In the genomic region with DNA sequence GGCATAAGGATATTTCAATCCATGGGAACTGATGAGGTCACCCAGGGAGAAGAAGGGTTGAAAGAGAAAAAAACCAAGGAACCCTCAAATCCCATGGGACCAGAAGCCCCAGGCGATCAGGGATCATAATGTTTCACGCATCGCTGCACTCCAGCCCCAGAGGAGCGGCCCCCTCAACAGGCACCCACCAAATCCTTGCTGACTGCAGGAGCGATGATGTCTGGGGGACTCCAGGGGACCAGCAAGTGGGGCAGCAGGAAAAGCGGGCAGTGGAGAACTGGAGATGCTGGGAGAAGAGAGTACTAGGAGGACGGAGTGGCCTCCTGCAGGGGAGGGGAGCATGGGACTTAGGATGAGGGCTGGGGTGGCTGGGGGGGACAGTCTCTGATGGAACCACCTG, we compare ENCODE assay signal across 17 cellular contexts. TPM values are rescaled to one million over a fixed set of nuclear protein-coding genes. Genes with fewer than 3 reads are reported as not detected.
DNase-seq lines count a peak whose midpoint lies in the region; ATAC-seq, FAIRE-seq and TF ChIP-seq lines count a peak whose summit lies in the region.
"Had no signal": no experiment of that assay in that cellular context is flagged by ENCODE, and none has a peak within 500 bp of the region (broad histone marks: within the 10 kb centered on the region; RNA-seq: fewer than 3 reads in every experiment).

No MANE protein-coding gene starts in this region.

- no peaks in the 10 kb centered on the region for H3K23me2 ChIP-seq in H9 (ENCODE audit: insufficient read length, low read depth, low read length, poor library complexity, severe bottlenecking)

- H3K36me3 Mint-ChIP-seq in H9 (ENCODE audit: insufficient read depth in 1 of 3, low read depth in 3 of 3): no peaks in the 10 kb centered on the region
- H3K36me3 Mint-ChIP-seq: CD8-positive, alpha-beta memory T cell had no signal

- H2AFZ ChIP-seq in H9 (ENCODE audit: low read length): no peak overlapping the region
- no peak overlapping the region for H2AFZ ChIP-seq in trophoblast cell (ENCODE audit: insufficient read depth, low read length, poor library complexity)

- H3K27me3 Mint-ChIP-seq in H9 (ENCODE audit: low read depth): peaks cover 8% of the 10 kb centered on the region

- no peaks in the 10 kb centered on the region for H3K9me3 Mint-ChIP-seq in H9
- H3K9me3 Mint-ChIP-seq: CD8-positive, alpha-beta memory T cell had no signal

- H3K9ac ChIP-seq in BLaER1 (no peak overlapping the region), H9 (ENCODE audit: extremely low read depth, insufficient read length, low read length) (no peak overlapping the region), kidney (ENCODE audit: low read length in 2 of 2) (no peak overlapping the region), trophoblast cell (ENCODE audit: low read length) (no peak overlapping the region)

- TF ChIP-seq CTCF in H9 (conservative IDR thresholded peaks at IDR 0.05) (no peak), kidney (IDR thresholded peaks at IDR 0.05; ENCODE audit: borderline replicate concordance, extremely low read depth, insufficient read depth) (no peak)

- no peak overlapping the region for H3K18ac ChIP-seq in H9 (ENCODE audit: insufficient read length, low read depth, low read length)
- H3K18ac ChIP-seq in trophoblast cell (ENCODE audit: low read length): peak overlapping the region; percentile 74

- H2BK12ac ChIP-seq in H9 (ENCODE audit: insufficient read length, low read depth, low read length) (no peak overlapping the region), trophoblast cell (ENCODE audit: low read length) (peak overlapping the region; percentile 62)

- H3K23ac ChIP-seq in H9 (ENCODE audit: insufficient read length, low read depth, low read length) (no peak overlapping the region), trophoblast cell (ENCODE audit: low read length) (no peak overlapping the region)

- H4K8ac ChIP-seq in H9 (replicated peaks; ENCODE audit: insufficient read length, low read depth, low read length) (no peak overlapping the region), trophoblast cell (ENCODE audit: low read depth, low read length) (no peak overlapping the region)

- H3K4me3 ChIP-seq in BLaER1: no peak overlapping the region
- no peak overlapping the region for H3K4me3 ChIP-seq in kidney (ENCODE audit: low read length in 2 of 2)
- no peak overlapping the region for H3K4me3 ChIP-seq in trophoblast cell (ENCODE audit: low read depth, low read length)
- H3K4me3 ChIP-seq: K562 had no signal

- H3K56ac ChIP-seq in H9 (ENCODE audit: insufficient read length, low read depth, low read length): no peak overlapping the region

- no CpG with 5 or more reads among the region's 7 CpGs for WGBS in H9 (ENCODE audit: extremely low coverage, insufficient read length, low lambda C conversion rate)
- no CpG with 5 or more reads among the region's 7 CpGs for WGBS in trophoblast cell (ENCODE audit: extremely low coverage, insufficient coverage, insufficient read length)

- H4K20me1 ChIP-seq in BLaER1: no peaks in the 10 kb centered on the region; the same call in 1 of the 2 replicates
- no peaks in the 10 kb centered on the region for H4K20me1 ChIP-seq in H9 (ENCODE audit: control insufficient read depth, insufficient read depth, insufficient read length)

- intact Hi-C loops in kidney (cut with DNase I) (no loop called here), sciatic nerve (cut with DNase I) (no loop called here)

- H3K27me3 ChIP-seq in BLaER1 (no peaks in the 10 kb centered on the region), H9 (ENCODE audit: insufficient read depth, low read length) (no peaks in the 10 kb centered on the region), trophoblast cell (ENCODE audit: insufficient read depth, low read length) (no peaks in the 10 kb centered on the region)
- H3K27me3 ChIP-seq: BE2C had no signal

- H3K27ac ChIP-seq in BLaER1 (no peak overlapping the region), H9 (ENCODE audit: insufficient read length, low read depth, low read length) (no peak overlapping the region), kidney (ENCODE audit: low read depth in 2 of 2, low read length in 2 of 2) (no peak overlapping the region), trophoblast cell (ENCODE audit: low read depth, low read length) (no peak overlapping the region)

- H4K5ac ChIP-seq in H9 (ENCODE audit: insufficient read length, low read depth, low read length): no peak overlapping the region

- H2BK120ac ChIP-seq in H9 (ENCODE audit: low read depth, low read length, poor library complexity, severe bottlenecking) (no peak overlapping the region), trophoblast cell (ENCODE audit: insufficient read depth, low read length, poor library complexity) (peak overlapping the region; percentile 39)

- no peak for ATAC-seq in sciatic nerve
- ATAC-seq: HCT116, K562 had no signal

- H2BK5ac ChIP-seq in H9 (ENCODE audit: insufficient read length, low read length) (no peak overlapping the region), trophoblast cell (ENCODE audit: low read depth, low read length, poor library complexity) (peak overlapping the region; percentile 5)

- no peak overlapping the region for H3K4ac ChIP-seq in H9 (ENCODE audit: low read depth, low read length)
- no peak overlapping the region for H3K4ac ChIP-seq in trophoblast cell (ENCODE audit: low read depth, low read length)

- H2BK20ac ChIP-seq in H9 (ENCODE audit: low read depth, low read length, poor library complexity, severe bottlenecking): no peak overlapping the region

- H3K79me2 ChIP-seq in H9 (ENCODE audit: insufficient read depth, low read length): no peaks in the 10 kb centered on the region
- H3K79me2 ChIP-seq in trophoblast cell (ENCODE audit: control insufficient read depth, insufficient read depth, low read length, poor library complexity): peaks cover 2% of the 10 kb centered on the region

- DNase-seq in H9: no peak
- peak; percentile 29 for DNase-seq in kidney
- no peak for DNase-seq in trophoblast cell
- no peak for DNase-seq in sciatic nerve (ENCODE audit: low spot score)
- DNase-seq in NCI-H1694 treated with DMSO at 0.1 percent for 48 hours (lab: John Stamatoyannopoulos, UW): no peak
- DNase-seq in activated naive CD4-positive, alpha-beta T cell (lab: John Stamatoyannopoulos, UW): no peak
- DNase-seq: BE2C; CD8-positive, alpha-beta memory T cell; DMS53 had no signal

- H3K36me3 ChIP-seq in BLaER1 (no peaks in the 10 kb centered on the region), kidney (ENCODE audit: control insufficient read depth in 1 of 2, insufficient read depth in 2 of 2, low read length in 2 of 2) (no peaks in the 10 kb centered on the region), trophoblast cell (ENCODE audit: control insufficient read depth in 1 of 2, insufficient read depth in 2 of 2, low read length in 2 of 2) (no peaks in the 10 kb centered on the region)
- H3K36me3 ChIP-seq: BE2C had no signal

- peak overlapping the region in 2 of 3 experiments; percentile 53 to 87; a peak in 1 of 7 replicates for H3K27ac Mint-ChIP-seq in H9

- H3K9me3 ChIP-seq in BLaER1 (no peaks in the 10 kb centered on the region), H9 (ENCODE audit: control insufficient read depth, low read depth, low read length) (no peaks in the 10 kb centered on the region), kidney (ENCODE audit: control insufficient read depth in 1 of 2, low read length in 2 of 2) (no peaks in the 10 kb centered on the region), trophoblast cell (ENCODE audit: insufficient read depth, low read depth, low read length) (no peaks in the 10 kb centered on the region)
- H3K9me3 ChIP-seq: BE2C had no signal

- H3K4me3 Mint-ChIP-seq in H9: no peak overlapping the region
- H3K4me3 Mint-ChIP-seq: CD8-positive, alpha-beta memory T cell had no signal

- H3K14ac ChIP-seq in H9 (ENCODE audit: insufficient read depth, low read length) (no peak overlapping the region; the same call in 1 of the 2 replicates), trophoblast cell (ENCODE audit: low read length) (peak overlapping the region; percentile 69)

- H2AK5ac ChIP-seq in H9 (ENCODE audit: insufficient read length, low read length): no peak overlapping the region
- peak overlapping the region; percentile 66 for H2AK5ac ChIP-seq in trophoblast cell (ENCODE audit: low read length)

- no peak overlapping the region for H4K12ac ChIP-seq in trophoblast cell (ENCODE audit: low read depth, low read length)

- H3K4me2 ChIP-seq in BLaER1 (peak overlapping the region; percentile 77), H9 (ENCODE audit: insufficient read depth, insufficient read length, low read length) (no peak overlapping the region), trophoblast cell (ENCODE audit: low read length) (no peak overlapping the region)

- peaks cover 46 to 51% of the 10 kb centered on the region in 2 experiments for H3K4me1 Mint-ChIP-seq in H9
- H3K4me1 Mint-ChIP-seq: CD8-positive, alpha-beta memory T cell had no signal

- H3K4me1 ChIP-seq in BLaER1 (peaks cover 55% of the 10 kb centered on the region), H9 (ENCODE audit: insufficient read depth, low read length) (no peaks in the 10 kb centered on the region; the same call in 1 of the 2 replicates), kidney (ENCODE audit: control insufficient read depth in 1 of 2, insufficient read depth in 1 of 2, low read depth in 1 of 2, low read length in 2 of 2) (peaks cover 10 to 12% of the 10 kb centered on the region in 2 donors), trophoblast cell (ENCODE audit: control insufficient read depth in 1 of 2, insufficient read depth in 2 of 2, low read length in 2 of 2) (peaks cover 37 to 45% of the 10 kb centered on the region in 2 experiments)

- H3T11ph ChIP-seq in H9 (ENCODE audit: low read length): no peak overlapping the region

- H4K91ac ChIP-seq in H9 (ENCODE audit: insufficient read length, low read depth, low read length) (no peak overlapping the region), trophoblast cell (ENCODE audit: low read depth, low read length) (peak overlapping the region; percentile 90)

- no peak overlapping the region for H2BK15ac ChIP-seq in H9 (ENCODE audit: low read depth, low read length)

- H3K79me1 ChIP-seq in H9 (ENCODE audit: insufficient read depth, low read depth, low read length, poor library complexity, severe bottlenecking) (no peaks in the 10 kb centered on the region), trophoblast cell (ENCODE audit: low read length) (peaks cover 37% of the 10 kb centered on the region)

- FAIRE-seq in kidney (lab: Jason Lieb, UNC): no peak
- FAIRE-seq: A204.1, GM18507, K562 had no signal

RNA-seq across cellular contexts. Expression of a gene that starts 47.7 kb away (rescaled TPM):
- total RNA-seq in H9 (2021): not detected in 2 replicates
- total RNA-seq in kidney: not detected
- not detected for polyA plus RNA-seq in kidney (ENCODE audit: insufficient read depth, low read depth, low replicate concordance)
- 0.05 and 0.08 TPM in 2 replicates for polyA plus RNA-seq in trophoblast cell (2013)
- total RNA-seq in sciatic nerve: not detected
- total RNA-seq: CD8-positive, alpha-beta memory T cell; Daoy; H4; K562 had no signal
- polyA plus RNA-seq: AG04450; CD8-positive, alpha-beta memory T cell; K562 had no signal
